In the genomic region with DNA sequence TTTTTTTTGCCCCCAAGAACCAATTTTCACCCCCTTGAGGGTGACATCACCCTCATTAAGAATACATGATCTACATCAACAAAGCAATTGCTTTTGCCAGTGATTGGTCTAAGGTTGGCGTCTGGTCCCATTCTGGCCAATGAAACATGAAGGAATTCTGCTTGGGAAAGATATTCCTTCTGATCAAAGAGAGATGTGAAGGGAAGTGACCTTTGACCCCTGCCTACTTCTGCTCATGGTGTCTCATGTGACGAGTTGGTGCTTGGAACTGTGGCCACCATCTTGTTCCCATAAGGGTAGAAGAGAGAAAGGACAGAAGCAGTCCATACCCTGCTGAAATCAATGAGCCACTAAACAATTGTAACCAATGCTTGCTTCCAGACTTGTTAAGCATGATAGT, we compare ENCODE assay signal across 2 cellular contexts.
A peak's percentile ranks its signal among the peaks of the same experiment; 100 is the strongest.
TF ChIP-seq lines count a peak whose summit lies in the region.

No MANE protein-coding gene starts in this region.

TF ChIP-seq in IMR-90, 13 proteins besides CTCF, POLR2A, EP300 and RAD21:
- TF ChIP-seq SMC3 (IDR thresholded peaks at IDR 0.05; ENCODE audit: low read depth, low read length) (no peak), BHLHE40 (IDR thresholded peaks at IDR 0.05; ENCODE audit: low read depth, low read length) (no peak), FOS (IDR thresholded peaks at IDR 0.05; ENCODE audit: low read depth, low read length) (no peak), CHD1 (IDR thresholded peaks at IDR 0.05; ENCODE audit: low read depth, low read length) (no peak), NFE2L2 (IDR thresholded peaks at IDR 0.05; ENCODE audit: low read depth, low read length) (no peak), MAFK (IDR thresholded peaks at IDR 0.05; ENCODE audit: low read depth, low read length) (no peak)
- TF ChIP-seq, protein P1, sequence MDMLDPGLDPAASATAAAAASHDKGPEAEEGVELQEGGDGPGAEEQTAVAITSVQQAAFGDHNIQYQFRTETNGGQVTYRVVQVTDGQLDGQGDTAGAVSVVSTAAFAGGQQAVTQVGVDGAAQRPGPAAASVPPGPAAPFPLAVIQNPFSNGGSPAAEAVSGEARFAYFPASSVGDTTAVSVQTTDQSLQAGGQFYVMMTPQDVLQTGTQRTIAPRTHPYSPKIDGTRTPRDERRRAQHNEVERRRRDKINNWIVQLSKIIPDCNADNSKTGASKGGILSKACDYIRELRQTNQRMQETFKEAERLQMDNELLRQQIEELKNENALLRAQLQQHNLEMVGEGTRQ (IDR thresholded peaks at IDR 0.05; ENCODE audit: low read depth, low read length), result no peak
- TF ChIP-seq, protein P2, sequence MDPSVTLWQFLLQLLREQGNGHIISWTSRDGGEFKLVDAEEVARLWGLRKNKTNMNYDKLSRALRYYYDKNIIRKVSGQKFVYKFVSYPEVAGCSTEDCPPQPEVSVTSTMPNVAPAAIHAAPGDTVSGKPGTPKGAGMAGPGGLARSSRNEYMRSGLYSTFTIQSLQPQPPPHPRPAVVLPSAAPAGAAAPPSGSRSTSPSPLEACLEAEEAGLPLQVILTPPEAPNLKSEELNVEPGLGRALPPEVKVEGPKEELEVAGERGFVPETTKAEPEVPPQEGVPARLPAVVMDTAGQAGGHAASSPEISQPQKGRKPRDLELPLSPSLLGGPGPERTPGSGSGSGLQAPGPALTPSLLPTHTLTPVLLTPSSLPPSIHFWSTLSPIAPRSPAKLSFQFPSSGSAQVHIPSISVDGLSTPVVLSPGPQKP (IDR thresholded peaks at IDR 0.05; ENCODE audit: borderline replicate concordance, low read depth, low read length), result no peak

TF ChIP-seq in GM12878, 131 proteins besides CTCF, POLR2A, EP300 and RAD21:
- TF ChIP-seq NR2C2 (IDR thresholded peaks at IDR 0.05; ENCODE audit: borderline replicate concordance, control insufficient read depth, insufficient read length, low read depth), result peak; percentile 29
- TF ChIP-seq, protein P3, sequence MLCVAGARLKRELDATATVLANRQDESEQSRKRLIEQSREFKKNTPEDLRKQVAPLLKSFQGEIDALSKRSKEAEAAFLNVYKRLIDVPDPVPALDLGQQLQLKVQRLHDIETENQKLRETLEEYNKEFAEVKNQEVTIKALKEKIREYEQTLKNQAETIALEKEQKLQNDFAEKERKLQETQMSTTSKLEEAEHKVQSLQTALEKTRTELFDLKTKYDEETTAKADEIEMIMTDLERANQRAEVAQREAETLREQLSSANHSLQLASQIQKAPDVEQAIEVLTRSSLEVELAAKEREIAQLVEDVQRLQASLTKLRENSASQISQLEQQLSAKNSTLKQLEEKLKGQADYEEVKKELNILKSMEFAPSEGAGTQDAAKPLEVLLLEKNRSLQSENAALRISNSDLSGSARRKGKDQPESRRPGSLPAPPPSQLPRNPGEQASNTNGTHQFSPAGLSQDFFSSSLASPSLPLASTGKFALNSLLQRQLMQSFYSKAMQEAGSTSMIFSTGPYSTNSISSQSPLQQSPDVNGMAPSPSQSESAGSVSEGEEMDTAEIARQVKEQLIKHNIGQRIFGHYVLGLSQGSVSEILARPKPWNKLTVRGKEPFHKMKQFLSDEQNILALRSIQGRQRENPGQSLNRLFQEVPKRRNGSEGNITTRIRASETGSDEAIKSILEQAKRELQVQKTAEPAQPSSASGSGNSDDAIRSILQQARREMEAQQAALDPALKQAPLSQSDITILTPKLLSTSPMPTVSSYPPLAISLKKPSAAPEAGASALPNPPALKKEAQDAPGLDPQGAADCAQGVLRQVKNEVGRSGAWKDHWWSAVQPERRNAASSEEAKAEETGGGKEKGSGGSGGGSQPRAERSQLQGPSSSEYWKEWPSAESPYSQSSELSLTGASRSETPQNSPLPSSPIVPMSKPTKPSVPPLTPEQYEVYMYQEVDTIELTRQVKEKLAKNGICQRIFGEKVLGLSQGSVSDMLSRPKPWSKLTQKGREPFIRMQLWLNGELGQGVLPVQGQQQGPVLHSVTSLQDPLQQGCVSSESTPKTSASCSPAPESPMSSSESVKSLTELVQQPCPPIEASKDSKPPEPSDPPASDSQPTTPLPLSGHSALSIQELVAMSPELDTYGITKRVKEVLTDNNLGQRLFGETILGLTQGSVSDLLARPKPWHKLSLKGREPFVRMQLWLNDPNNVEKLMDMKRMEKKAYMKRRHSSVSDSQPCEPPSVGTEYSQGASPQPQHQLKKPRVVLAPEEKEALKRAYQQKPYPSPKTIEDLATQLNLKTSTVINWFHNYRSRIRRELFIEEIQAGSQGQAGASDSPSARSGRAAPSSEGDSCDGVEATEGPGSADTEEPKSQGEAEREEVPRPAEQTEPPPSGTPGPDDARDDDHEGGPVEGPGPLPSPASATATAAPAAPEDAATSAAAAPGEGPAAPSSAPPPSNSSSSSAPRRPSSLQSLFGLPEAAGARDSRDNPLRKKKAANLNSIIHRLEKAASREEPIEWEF (IDR thresholded peaks at IDR 0.05; ENCODE audit: insufficient replicate concordance, low read depth, low read length), result no peak
- peak; percentile 51; the same call in 1 of the 2 replicates for TF ChIP-seq NR2F1 (conservative IDR thresholded peaks at IDR 0.05)
- TF ChIP-seq NR2C1 (IDR thresholded peaks at IDR 0.05), result peak; percentile 54
